In genomic region chr1:62783736-62784508, GRCh38 we compare ENCODE assay signal across 8 cellular contexts. TPM values are rescaled to one million over a fixed set of nuclear protein-coding genes. Genes with fewer than 3 reads are reported as not detected.
DNase-seq lines count a peak whose midpoint lies in the region; ATAC-seq and TF ChIP-seq lines count a peak whose summit lies in the region.

Gene ATG4C (plus strand): TSS chr1:62784132. CDS start chr1:62803787, 19,655 bp downstream.

- ATAC-seq in GM19397 (IDR thresholded peaks at IDR 0.05; ENCODE audit: unreplicated experiment) (peak; percentile 92), HG03565 (IDR thresholded peaks at IDR 0.05; ENCODE audit: unreplicated experiment) (peak; percentile 92), right lobe of liver (peak; percentile 98 to 99 (median 98))

- TF ChIP-seq CTCF in right lobe of liver (IDR thresholded peaks at IDR 0.05): no peak

- intact Hi-C loops in right lobe of liver (cut with DNase I): no loop called here

- WGBS in right lobe of liver (ENCODE audit: insufficient coverage, low coverage, low lambda C conversion rate, missing lambda C conversion rate): under 1% methylated on average over 34 of the region's 38 CpGs

- no peaks in the 10 kb centered on the region for H3K9me3 ChIP-seq in right lobe of liver

- peak within 1 kb of the TSS; percentile 78 to 94 (median 83) for H3K4me3 ChIP-seq in right lobe of liver

- H3K36me3 ChIP-seq in right lobe of liver: no peaks in the 10 kb centered on the region

- peak within 1 kb of the TSS; percentile 89 to 94 (median 92) for H3K27ac ChIP-seq in right lobe of liver

- peak; percentile 67 for TF ChIP-seq POLR2A in right lobe of liver (IDR thresholded peaks at IDR 0.05)

- peaks cover 0 to 7% (median 3%) of the 10 kb centered on the region in 4 donors for H3K4me1 ChIP-seq in right lobe of liver

- no peaks in the 10 kb centered on the region for H3K27me3 ChIP-seq in right lobe of liver

- DNase-seq in CD1c-positive myeloid dendritic cell (ENCODE audit: extremely low spot score) (peak; percentile 92), NCI-H748 treated with DMSO at 0.1 percent for 48 hours (lab: John Stamatoyannopoulos, UW) (peak; percentile 94), ecto neural progenitor cell (ENCODE audit: low spot score) (peak; percentile 94), right lobe of liver (peak; percentile 94 to 98 (median 97))
- DNase-seq in activated CD4-positive, alpha-beta T cell treated with anti-CD3 and anti-CD28 coated beads, Interleukin-2, amount 50 U/mL, for 4 hours: peak; percentile 88 to 89
- peak; percentile 81 to 92 for DNase-seq in stimulated activated CD4-positive, alpha-beta T cell treated with anti-CD3 and anti-CD28 coated beads, Interleukin-4, amount 100 ng/mL, for 4 hours

RNA-seq across cellular contexts. Expression of gene ATG4C, which starts in this region (rescaled TPM):
- total RNA-seq in right lobe of liver: 10 to 100 TPM in 1 of 6 experiments, 1 to 10 TPM in 5; 3.8 to 10.1 (median 6.3) TPM

Comparison
In these comparisons a context has a peak if more than half of its experiments do, and no peak if none do; other contexts are left out.
1. Peak in every context shown above with its lines: DNase-seq, ATAC-seq, H3K4me3 ChIP-seq and H3K27ac ChIP-seq.